8 cellular contexts compared by ENCODE assay signal in genomic region chrX:119118780-119119395, GRCh38. TPM values are rescaled to one million over a fixed set of nuclear protein-coding genes. Genes with fewer than 3 reads are reported as not detected.
DNase-seq lines count a peak whose midpoint lies in the region; ATAC-seq and TF ChIP-seq lines count a peak whose summit lies in the region.

No MANE protein-coding gene starts in this region.

- H3F3A ChIP-seq in PC-9 (ENCODE audit: insufficient read depth, low read depth) = no peaks in the 10 kb centered on the region

- peak; percentile 82 for TF ChIP-seq CTCF in AG10803 (conservative IDR thresholded peaks at IDR 0.05; ENCODE audit: low read length)
- TF ChIP-seq CTCF in PC-9 (conservative IDR thresholded peaks at IDR 0.05) = peak; percentile 97

- ATAC-seq in GM18511 (IDR thresholded peaks at IDR 0.05; ENCODE audit: unreplicated experiment) = peak; percentile 83
- peak; percentile 97 for ATAC-seq in HG03159 (IDR thresholded peaks at IDR 0.05; ENCODE audit: unreplicated experiment)
- ATAC-seq in Right ventricle myocardium superior (ENCODE audit: poor library complexity) = peak; percentile 74
- ATAC-seq in GM21737 (IDR thresholded peaks at IDR 0.05; ENCODE audit: unreplicated experiment) = no peak

- DNase-seq in AG10803 (ENCODE audit: low read depth) (peak; percentile 27), PC-9 (peak; percentile 50 to 57), Right ventricle myocardium superior (peak; percentile 46), retina (peak; percentile 44)
- DNase-seq in activated gamma-delta T cell treated with anti-CD3 and anti-CD28 coated beads, Interleukin-2, amount 50 U/mL, for 16 hours (ENCODE audit: low read depth) = peak; percentile 37

- POLR2A ChIA-PET in PC-9 (lab: Charles Lee; ENCODE audit: unreplicated experiment) = interaction anchor here (0.5 kb wide), 1 partner anchor 154 kb away, joined by 9 read pairs; no protein-coding TSS in a partner anchor

- no peak overlapping the region for H2AFZ ChIP-seq in PC-9

- intact Hi-C loops in PC-9 (cut with micrococcal nuclease; ENCODE audit: unreplicated experiment) = loop anchor here (1.0 to 5.0 kb wide), 4 partner anchors 63 to 393 kb away; no protein-coding TSS in a partner anchor
- intact Hi-C loops in Right ventricle myocardium superior (cut with DNase I) = no loop called here

- H3K4me1 ChIP-seq in PC-9 (replicated peaks; ENCODE audit: insufficient read depth) = no peaks in the 10 kb centered on the region

- no peaks in the 10 kb centered on the region for H3K79me2 ChIP-seq in PC-9 (ENCODE audit: low read depth)

- H3K9me3 ChIP-seq in PC-9 (ENCODE audit: insufficient read depth, low read depth) = no peaks in the 10 kb centered on the region

- H3K27me3 ChIP-seq in PC-9 (ENCODE audit: insufficient read depth, low read depth) = peaks cover 22% of the 10 kb centered on the region

- H3K36me3 ChIP-seq in PC-9 (ENCODE audit: low read depth) = no peaks in the 10 kb centered on the region

- no peaks in the 10 kb centered on the region for H4K20me1 ChIP-seq in PC-9 (ENCODE audit: insufficient read depth)

- H3K4me3 ChIP-seq in AG10803 (ENCODE audit: low read length) (no peak overlapping the region), PC-9 (no peak overlapping the region)

- no TSS peak for BruUV-seq in PC-9 (replicated peaks; lab: Mats Ljungman, UMichigan)

- H3K9me2 ChIP-seq in PC-9 (ENCODE audit: insufficient read depth) = no peaks in the 10 kb centered on the region

- no peak overlapping the region for H3K4me2 ChIP-seq in PC-9

- no peak overlapping the region for H3K27ac ChIP-seq in PC-9

- CTCF ChIA-PET in PC-9 (lab: Charles Lee) = interaction anchor here (0.5 to 1.4 kb wide), 6 partner anchors 52 to 557 kb away, joined by 3 to 6 read pairs (median 4); no protein-coding TSS in a partner anchor

RNA-seq across cellular contexts. Expression of gene KIAA1210, which starts 8.7 kb away (rescaled TPM):
- not detected in 2 replicates for total RNA-seq in PC-9 (2021)
- not detected for total RNA-seq in Right ventricle myocardium superior

RNA-seq across cellular contexts. Expression of gene CT47C1, which starts 46.1 kb away (rescaled TPM):
- not detected in 2 replicates for total RNA-seq in PC-9 (2021)
- not detected for total RNA-seq in Right ventricle myocardium superior
